Comparison of ENCODE assay signal across 8 cellular contexts in genomic region chr19:19732579-19733501, GRCh38. TPM values are rescaled to one million over a fixed set of nuclear protein-coding genes. Genes with fewer than 3 reads are reported as not detected.
A peak's percentile ranks its signal among the peaks of the same experiment; 100 is the strongest.
DNase-seq lines count a peak whose midpoint lies in the region; ATAC-seq and TF ChIP-seq lines count a peak whose summit lies in the region.

TSS of gene ZNF14 (minus strand) at chr19:19733112. CDS start at chr19:19732958, 154 bp downstream.

- peaks cover 11% of the 10 kb centered on the region for H3K27me3 Mint-ChIP-seq in GM23338 (ENCODE audit: insufficient read depth, low read depth, poor library complexity)
- H3K27me3 Mint-ChIP-seq in neural crest cell (ENCODE audit: low read depth), result peaks cover 2% of the 10 kb centered on the region

- H3K27ac ChIP-seq in GM23338 (ENCODE audit: low read depth) (no peak within 1 kb of the TSS), foreskin keratinocyte (no peak within 1 kb of the TSS), stomach (peak within 1 kb of the TSS; percentile 74 to 89 (median 81))

- H3K9me2 ChIP-seq in GM23338 (ENCODE audit: insufficient read depth), result no peaks in the 10 kb centered on the region

- H3K9me3 Mint-ChIP-seq in GM23338 (peaks cover 22% of the 10 kb centered on the region), neural crest cell (peaks cover 6% of the 10 kb centered on the region)

- H3K4me1 Mint-ChIP-seq in GM23338 (no peaks in the 10 kb centered on the region; the same call in 2 of the 3 replicates), neural crest cell (peaks cover 16% of the 10 kb centered on the region)

- peak; percentile 97 for ATAC-seq in GM23338
- ATAC-seq in foreskin keratinocyte, result peak; percentile 99

- H3K27ac Mint-ChIP-seq in GM23338 (peak within 1 kb of the TSS; percentile 89), neural crest cell (ENCODE audit: unreplicated experiment) (peak within 1 kb of the TSS; percentile 99)

- TF ChIP-seq EP300 in stomach (IDR thresholded peaks at IDR 0.05), result no peak

- H3K4me3 Mint-ChIP-seq in GM23338 (peak within 1 kb of the TSS; percentile 99), neural crest cell (peak within 1 kb of the TSS; percentile 98)

- H3K27me3 ChIP-seq in GM23338 (ENCODE audit: insufficient read depth), result no peaks in the 10 kb centered on the region
- H3K27me3 ChIP-seq in foreskin keratinocyte, result no peaks in the 10 kb centered on the region
- no peaks in the 10 kb centered on the region for H3K27me3 ChIP-seq in stomach

- H3K36me3 Mint-ChIP-seq in GM23338 (ENCODE audit: low read depth) (peaks cover 34% of the 10 kb centered on the region), neural crest cell (ENCODE audit: low read depth) (peaks cover 35% of the 10 kb centered on the region)

- H3K9me3 ChIP-seq in stomach, result peaks cover 11 to 34% (median 22%) of the 10 kb centered on the region in 4 donors

- H3K79me2 ChIP-seq in GM23338 (replicated peaks; ENCODE audit: insufficient read depth), result peaks cover 39% of the 10 kb centered on the region

- 0 out of 2 replicates have a peak, but pooled peaks cover 3% of the 10 kb centered on the region for H3K36me3 ChIP-seq in GM23338 (ENCODE audit: insufficient read depth)
- H3K36me3 ChIP-seq in stomach, result peaks cover 6 to 34% (median 23%) of the 10 kb centered on the region in 4 donors

- H3K4me3 ChIP-seq in GM23338, result peak within 1 kb of the TSS; percentile 80
- peak within 1 kb of the TSS; percentile 86 to 96 (median 90) for H3K4me3 ChIP-seq in stomach

- DNase-seq in ELF-1 (ENCODE audit: low read depth, low spot score) (peak; percentile 97), GM23338 (ENCODE audit: low spot score) (peak; percentile 99), Kasumi-1 (lab: John Stamatoyannopoulos, UW) (peak; percentile 91 to 92), activated gamma-delta T cell treated with Interleukin-2 at 50 U/mL for 16 hours (peak; percentile 91), foreskin keratinocyte (peak; percentile 75 to 86), neural crest cell (ENCODE audit: low read depth, low spot score) (peak; percentile 88), stomach (peak; percentile 95)

- H3F3A ChIP-seq in GM23338 (replicated peaks; ENCODE audit: low read depth), result no peaks in the 10 kb centered on the region

- TF ChIP-seq CTCF in GM23338 (conservative IDR thresholded peaks at IDR 0.05; ENCODE audit: low read depth in 2 of 2), result 0 out of 4 replicates have a peak, but pooled peaks of 1 of the 2 experiments have one; percentile 0
- no peak for TF ChIP-seq CTCF in foreskin keratinocyte (conservative IDR thresholded peaks at IDR 0.05)
- TF ChIP-seq CTCF in neural crest cell (conservative IDR thresholded peaks at IDR 0.05), result peak; percentile 36
- no peak for TF ChIP-seq CTCF in stomach (IDR thresholded peaks at IDR 0.05)

- TF ChIP-seq POLR2A in Raji (IDR thresholded peaks at IDR 0.05; ENCODE audit: insufficient read depth, low read depth, low read length) (peak; percentile 97), stomach (IDR thresholded peaks at IDR 0.05) (peak in 1 of 4 donors; percentile 79)

- 0 to 1% (median 0%) methylated on average over 36 to 61 of the region's 61 CpGs for WGBS in stomach, 5 donors

- intact Hi-C loops in stomach (cut with DNase I; ENCODE audit: low total_unique reads), result no loop called here

- H3K4me1 ChIP-seq in GM23338 (ENCODE audit: insufficient read depth) (no peaks in the 10 kb centered on the region), foreskin keratinocyte (no peaks in the 10 kb centered on the region), stomach (peaks cover 0 to 15% (median 12%) of the 10 kb centered on the region in 4 donors)

- no peaks in the 10 kb centered on the region; the same call in 1 of the 2 replicates for H4K20me1 ChIP-seq in GM23338 (replicated peaks; ENCODE audit: insufficient read depth)

- peak within 1 kb of the TSS; percentile 88 for H3K4me2 ChIP-seq in GM23338

- H2AFZ ChIP-seq in GM23338, result peak within 1 kb of the TSS; percentile 96

TF ChIP-seq in GM23338, 12 proteins besides CTCF, POLR2A, EP300 and RAD21:
- TF ChIP-seq STAT1 (IDR thresholded peaks at IDR 0.05; ENCODE audit: unreplicated experiment), result no peak
- no peak for TF ChIP-seq REST (IDR thresholded peaks at IDR 0.05; ENCODE audit: unreplicated experiment)
- TF ChIP-seq POLR2AphosphoS5 (IDR thresholded peaks at IDR 0.05; ENCODE audit: low read depth), result peak; percentile 99
- TF ChIP-seq CREB1 (CRISPR knock-in tag; IDR thresholded peaks at IDR 0.05; ENCODE audit: low read depth), result peak; percentile 8; the same call in 1 of the 2 replicates

RNA-seq across cellular contexts. Expression of gene ZNF14, which starts in this region (rescaled TPM):
- total RNA-seq in GM23338 (2014; rRNA removed; shearing (Covaris generic)), result 9.4 and 10.2 TPM in 2 replicates
- 3.0 and 4.6 TPM in 2 replicates for polyA plus RNA-seq in GM23338 (2016; fragmentation: Nextera tagmentation; extraction: Ambion mirVana)
- 3.0 and 3.1 TPM in 2 replicates for total RNA-seq in foreskin keratinocyte
- polyA plus RNA-seq in foreskin keratinocyte, result 1.1 and 1.2 TPM in 2 replicates
- 8.2 and 9.3 TPM in 2 replicates for total RNA-seq in neural crest cell
- total RNA-seq in stomach, result 10 to 100 TPM in 1 of 5 donors, 1 to 10 TPM in 2, under 1 TPM in 2; 0.29 to 13.2 (median 7.0) TPM
- 1 to 10 TPM; 3.1 to 5.0 (median 3.6) TPM for polyA plus RNA-seq in stomach

Comparison
In these comparisons a context has a peak if more than half of its experiments do, and no peak if none do; other contexts are left out.
1. H3K27ac ChIP-seq: peak in stomach (5 of 5); none in GM23338 (single experiment) and foreskin keratinocyte (single experiment).
2. Peak in every context shown above with its lines, with median percentiles within 50 percentile points of each other: DNase-seq.